Comparison of ENCODE assay signal across 29 cellular contexts in the genomic region with DNA sequence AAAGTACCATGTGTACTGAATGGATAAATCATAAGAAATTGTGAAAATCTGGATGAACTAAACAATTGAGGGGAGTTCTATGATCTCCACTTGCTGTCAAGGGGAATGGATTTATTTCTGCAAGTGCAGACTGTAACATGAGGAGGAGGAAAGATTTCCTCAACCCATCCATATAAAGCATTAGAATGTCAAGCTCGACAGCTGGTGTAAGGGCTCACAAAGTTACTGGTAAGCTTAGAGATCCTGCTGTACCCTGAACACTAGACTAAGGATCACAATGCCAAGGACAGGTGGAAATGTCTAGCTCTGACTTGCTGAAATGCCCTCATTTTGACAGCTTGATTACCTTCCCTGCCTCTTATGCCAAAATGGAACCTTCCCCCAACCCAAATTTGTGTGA.
DNase-seq lines count a peak whose midpoint lies in the region; ATAC-seq and TF ChIP-seq lines count a peak whose summit lies in the region.
"Had no signal": no experiment of that assay in that cellular context is flagged by ENCODE, and none has a peak within 500 bp of the region (broad histone marks: within the 10 kb centered on the region; RNA-seq: fewer than 3 reads in every experiment).

No MANE protein-coding gene starts in this region.

- no peak overlapping the region for H3K4me2 ChIP-seq in neural progenitor cell
- H3K4me2 ChIP-seq: smooth muscle cell had no signal

- peaks cover 5% of the 10 kb centered on the region for H3F3A ChIP-seq in neural progenitor cell (ENCODE audit: low read depth)

- H3K9ac ChIP-seq in neural progenitor cell = no peak overlapping the region

- peaks cover 87% of the 10 kb centered on the region for H4K20me1 ChIP-seq in neural progenitor cell (ENCODE audit: low read depth)

- peaks cover 40% of the 10 kb centered on the region for H3K4me1 Mint-ChIP-seq in neural progenitor cell
- no peaks in the 10 kb centered on the region for H3K4me1 Mint-ChIP-seq in activated T-cell treated with anti-CD3 and anti-CD28 coated beads, Interleukin-2, amount 50 U/mL, for 4 hours (ENCODE audit: low read depth)
- H3K4me1 Mint-ChIP-seq: activated naive CD8-positive, alpha-beta T cell treated with anti-CD3 and anti-CD28 coated beads, Interleukin-2, amount 50 U/mL, for 24 hours; CD8-positive, alpha-beta memory T cell; central memory CD8-positive, alpha-beta T cell had no signal

- no peak overlapping the region for H3K4me3 Mint-ChIP-seq in neural progenitor cell
- no peak overlapping the region for H3K4me3 Mint-ChIP-seq in activated T-cell treated with anti-CD3 and anti-CD28 coated beads, Interleukin-2, amount 50 U/mL, for 4 hours
- H3K4me3 Mint-ChIP-seq: activated naive CD8-positive, alpha-beta T cell treated with anti-CD3 and anti-CD28 coated beads, Interleukin-2, amount 50 U/mL, for 24 hours; activated T-cell treated with anti-CD3 and anti-CD28 coated beads, Interleukin-2, amount 50 U/mL, for 72 hours; CD8-positive, alpha-beta memory T cell; central memory CD8-positive, alpha-beta T cell; T-helper 1 cell treated with Interleukin-12 subunit alpha and Interleukin-12 subunit beta and Interleukin-4 antibody, amounts not matched to agents 30 μg/mL and 1 μg/mL, for 36 hours had no signal

- peak; percentile 86 for DNase-seq in DMS 273 treated with DMSO at 0.1 percent for 48 hours (lab: John Stamatoyannopoulos, UW)
- peak; percentile 72 for DNase-seq in LHCN-M2 (ENCODE audit: low read depth)
- DNase-seq in SJCRH30 = peak; percentile 37 to 78
- no peak for DNase-seq in neural progenitor cell (ENCODE audit: low spot score)
- no peak for DNase-seq in hepatic stellate cell (ENCODE audit: low spot score)
- DNase-seq in activated T-cell treated with anti-CD3 and anti-CD28 coated beads, Interleukin-2, amount 50 U/mL, for 4 hours = no peak
- DNase-seq in lower lobe of right lung = no peak
- DNase-seq: activated CD4-positive, alpha-beta T cell treated with anti-CD3 and anti-CD28 coated beads, Interleukin-2, amount 50 U/mL, for 4 hours; activated naive CD8-positive, alpha-beta T cell treated with anti-CD3 and anti-CD28 coated beads, Interleukin-2, amount 50 U/mL, for 24 hours; activated T-cell treated with anti-CD3 and anti-CD28 coated beads, Interleukin-2, amount 50 U/mL, for 72 hours; CD8-positive, alpha-beta memory T cell; dermis blood vessel endothelial cell; foreskin fibroblast; H7; heart left ventricle; kidney; NCI-H1092 treated with DMSO at 0.1 percent for 48 hours; NCI-H2081; NCI-H510A treated with DMSO at 0.1 percent for 48 hours; ovary; stimulated activated naive CD8-positive, alpha-beta T cell treated with anti-CD3 and anti-CD28 coated beads, Interleukin-15, Interleukin-2, amounts not matched to agents 100 U/mL and 50 U/mL, for 24 hours had no signal

- intact Hi-C loops in lower lobe of right lung (cut with DNase I) = no loop called here

- no peaks in the 10 kb centered on the region for H3K27me3 Mint-ChIP-seq in neural progenitor cell (ENCODE audit: insufficient read depth, low read depth)
- H3K27me3 Mint-ChIP-seq in activated T-cell treated with anti-CD3 and anti-CD28 coated beads, Interleukin-2, amount 50 U/mL, for 4 hours (ENCODE audit: low read depth) = no peaks in the 10 kb centered on the region
- H3K27me3 Mint-ChIP-seq: activated naive CD8-positive, alpha-beta T cell treated with anti-CD3 and anti-CD28 coated beads, Interleukin-2, amount 50 U/mL, for 24 hours had no signal

- no peak for TF ChIP-seq CTCF in neural progenitor cell (IDR thresholded peaks at IDR 0.05)
- no peak for TF ChIP-seq CTCF in lower lobe of right lung (IDR thresholded peaks at IDR 0.05)

- H3K27ac ChIP-seq in SJCRH30 = no peak overlapping the region
- H3K27ac ChIP-seq in neural progenitor cell = no peak overlapping the region
- H3K27ac ChIP-seq in lower lobe of right lung = no peak overlapping the region
- H3K27ac ChIP-seq: esophagus muscularis mucosa, heart left ventricle, ovary had no signal

- no peak overlapping the region for H3K4me3 ChIP-seq in SJCRH30
- no peak overlapping the region for H3K4me3 ChIP-seq in neural progenitor cell
- H3K4me3 ChIP-seq in lower lobe of right lung = no peak overlapping the region
- H3K4me3 ChIP-seq: esophagus muscularis mucosa, heart left ventricle, K562, lung, ovary, smooth muscle cell had no signal

- H2AFZ ChIP-seq in neural progenitor cell (replicated peaks) = no peak overlapping the region

- no peak for ATAC-seq in activated T-cell treated with anti-CD3 and anti-CD28 coated beads, Interleukin-2, amount 50 U/mL, for 4 hours
- ATAC-seq in GM21381 (IDR thresholded peaks at IDR 0.05; ENCODE audit: unreplicated experiment) (no peak), lower lobe of right lung (no peak)
- ATAC-seq: activated CD4-positive, CD25-positive, alpha-beta regulatory T cell treated with anti-CD3 and anti-CD28 coated beads, Interleukin-2, amount 50 U/mL, for 24 hours; activated naive CD8-positive, alpha-beta T cell treated with anti-CD3 and anti-CD28 coated beads, Interleukin-2, amount 50 U/mL, for 24 hours; activated T-cell treated with anti-CD3 and anti-CD28 coated beads, Interleukin-2, amount 50 U/mL, for 72 hours; heart left ventricle; K562; stimulated activated naive CD8-positive, alpha-beta T cell treated with anti-CD3 and anti-CD28 coated beads, Interleukin-15, Interleukin-2, amounts not matched to agents 100 U/mL and 50 U/mL, for 24 hours had no signal

- H3K9me3 Mint-ChIP-seq in neural progenitor cell = no peaks in the 10 kb centered on the region
- no peaks in the 10 kb centered on the region for H3K9me3 Mint-ChIP-seq in activated T-cell treated with anti-CD3 and anti-CD28 coated beads, Interleukin-2, amount 50 U/mL, for 4 hours
- H3K9me3 Mint-ChIP-seq: activated naive CD8-positive, alpha-beta T cell treated with anti-CD3 and anti-CD28 coated beads, Interleukin-2, amount 50 U/mL, for 24 hours; activated T-cell treated with anti-CD3 and anti-CD28 coated beads, Interleukin-2, amount 50 U/mL, for 72 hours; CD8-positive, alpha-beta memory T cell; central memory CD8-positive, alpha-beta T cell; T-helper 1 cell treated with Interleukin-12 subunit alpha and Interleukin-12 subunit beta and Interleukin-4 antibody, amounts not matched to agents 30 μg/mL and 1 μg/mL, for 36 hours had no signal

- no peaks in the 10 kb centered on the region for H3K27me3 ChIP-seq in SJCRH30
- no peaks in the 10 kb centered on the region for H3K27me3 ChIP-seq in neural progenitor cell
- H3K27me3 ChIP-seq in lower lobe of right lung (ENCODE audit: low read depth) = no peaks in the 10 kb centered on the region
- H3K27me3 ChIP-seq: esophagus muscularis mucosa, heart left ventricle, ovary had no signal

- peaks cover 100% of the 10 kb centered on the region for H3K79me2 ChIP-seq in neural progenitor cell (ENCODE audit: low read depth)

- H3K4me1 ChIP-seq in SJCRH30 (peaks cover 16% of the 10 kb centered on the region), neural progenitor cell (peaks cover 38% of the 10 kb centered on the region), lower lobe of right lung (peaks cover 8% of the 10 kb centered on the region)

- no peaks in the 10 kb centered on the region for H3K9me3 ChIP-seq in SJCRH30 (replicated peaks)
- no peaks in the 10 kb centered on the region for H3K9me3 ChIP-seq in neural progenitor cell (ENCODE audit: low read depth)
- H3K9me3 ChIP-seq in lower lobe of right lung = no peaks in the 10 kb centered on the region
- H3K9me3 ChIP-seq: esophagus muscularis mucosa, heart left ventricle, ovary had no signal

- H3K27ac Mint-ChIP-seq in neural progenitor cell = peak overlapping the region; percentile 11
- H3K27ac Mint-ChIP-seq: activated naive CD8-positive, alpha-beta T cell treated with anti-CD3 and anti-CD28 coated beads, Interleukin-2, amount 50 U/mL, for 24 hours; activated T-cell treated with anti-CD3 and anti-CD28 coated beads, Interleukin-2, amount 50 U/mL, for 72 hours; CD8-positive, alpha-beta memory T cell; T-helper 1 cell treated with Interleukin-12 subunit alpha and Interleukin-12 subunit beta and Interleukin-4 antibody, amounts not matched to agents 30 μg/mL and 1 μg/mL, for 36 hours had no signal

- no peaks in the 10 kb centered on the region for H3K36me3 ChIP-seq in SJCRH30
- H3K36me3 ChIP-seq in neural progenitor cell = no peaks in the 10 kb centered on the region
- H3K36me3 ChIP-seq in lower lobe of right lung = no peaks in the 10 kb centered on the region
- H3K36me3 ChIP-seq: ovary had no signal

- peaks cover 15% of the 10 kb centered on the region for H3K36me3 Mint-ChIP-seq in neural progenitor cell
- no peaks in the 10 kb centered on the region for H3K36me3 Mint-ChIP-seq in activated T-cell treated with anti-CD3 and anti-CD28 coated beads, Interleukin-2, amount 50 U/mL, for 4 hours (ENCODE audit: insufficient read depth)
- H3K36me3 Mint-ChIP-seq: CD8-positive, alpha-beta memory T cell had no signal

Comparison
In these comparisons a context has a peak if more than half of its experiments do, and no peak if none do; other contexts are left out.
1. DNase-seq: peak in DMS 273 treated with DMSO at 0.1 percent for 48 hours (single experiment), LHCN-M2 (single experiment) and SJCRH30 (2 of 2); none in neural progenitor cell (single experiment), hepatic stellate cell (single experiment), activated T-cell treated with anti-CD3 and anti-CD28 coated beads, Interleukin-2, amount 50 U/mL, for 4 hours (single experiment) and lower lobe of right lung (single experiment).